Comparison of ENCODE assay signal across 14 cellular contexts in the genomic region with DNA sequence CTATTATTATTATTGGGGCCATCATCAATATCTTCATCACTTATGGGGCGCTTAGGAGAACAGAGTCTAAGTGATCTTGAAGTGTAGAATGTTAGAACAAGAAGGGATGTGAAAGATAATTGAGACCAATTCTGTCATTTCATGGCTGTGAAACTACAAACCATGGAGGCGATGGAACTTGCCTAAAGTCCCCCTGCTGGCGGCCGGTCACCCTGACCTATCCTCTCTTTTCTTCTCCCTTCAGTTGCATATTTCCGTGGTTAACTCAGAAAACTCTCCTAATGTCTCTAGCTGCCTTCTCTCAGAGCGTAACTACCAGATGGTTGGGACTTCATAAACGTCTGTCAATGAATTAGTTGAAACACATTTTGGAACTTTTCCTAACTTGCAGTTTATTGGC. TPM values are rescaled to one million over a fixed set of nuclear protein-coding genes. Genes with fewer than 3 reads are reported as not detected.
DNase-seq lines count a peak whose midpoint lies in the region; ATAC-seq and TF ChIP-seq lines count a peak whose summit lies in the region.
"Had no signal": no experiment of that assay in that cellular context is flagged by ENCODE, and none has a peak within 500 bp of the region (broad histone marks: within the 10 kb centered on the region; RNA-seq: fewer than 3 reads in every experiment).

No MANE protein-coding gene starts in this region.

- no TSS peak for BruUV-seq in PC-3 (replicated peaks; lab: Mats Ljungman, UMichigan)

- H4K20me1 ChIP-seq in GM23248 (ENCODE audit: insufficient read depth) (no peaks in the 10 kb centered on the region), PC-3 (ENCODE audit: low read length) (no peaks in the 10 kb centered on the region)

- H3K36me3 Mint-ChIP-seq in CD14-positive monocyte = no peaks in the 10 kb centered on the region
- H3K36me3 Mint-ChIP-seq: mesothelial cell of epicardium had no signal

- H3K27ac Mint-ChIP-seq in CD14-positive monocyte = no peak overlapping the region
- H3K27ac Mint-ChIP-seq: mesothelial cell of epicardium had no signal

- TF ChIP-seq CTCF in BE2C (IDR thresholded peaks at IDR 0.05; ENCODE audit: low read depth, low read length) = peak; percentile 9; the same call in 1 of the 2 replicates
- TF ChIP-seq CTCF in PC-3 (conservative IDR thresholded peaks at IDR 0.05; ENCODE audit: low read depth, low read length) = peak; percentile 51
- peak; percentile 33 for TF ChIP-seq CTCF in fibroblast of villous mesenchyme (IDR thresholded peaks at IDR 0.05; ENCODE audit: insufficient read depth, low read depth, low read length)
- TF ChIP-seq CTCF in CD14-positive monocyte (IDR thresholded peaks at IDR 0.05) = no peak

- H3K9ac ChIP-seq in GM23248 (no peak overlapping the region), PC-3 (ENCODE audit: low read length) (no peak overlapping the region)

- H3K4me3 ChIP-seq in BE2C (ENCODE audit: low read depth, low read length) (no peak overlapping the region), GM23248 (no peak overlapping the region), PC-3 (ENCODE audit: low read length) (no peak overlapping the region), fibroblast of villous mesenchyme (ENCODE audit: low read depth, low read length) (no peak overlapping the region)
- H3K4me3 ChIP-seq: transverse colon had no signal

- no peaks in the 10 kb centered on the region for H3K27me3 ChIP-seq in BE2C
- no peaks in the 10 kb centered on the region for H3K27me3 ChIP-seq in GM23248 (replicated peaks; ENCODE audit: insufficient read depth)
- H3K27me3 ChIP-seq in PC-3 (ENCODE audit: low read length) = no peaks in the 10 kb centered on the region
- H3K27me3 ChIP-seq: transverse colon had no signal

- H3K4me2 ChIP-seq in GM23248 (ENCODE audit: unreplicated experiment) (no peak overlapping the region), PC-3 (ENCODE audit: low read length) (no peak overlapping the region)

- H3K9me3 ChIP-seq in BE2C (no peaks in the 10 kb centered on the region), GM23248 (ENCODE audit: low read depth) (no peaks in the 10 kb centered on the region), PC-3 (ENCODE audit: low read length) (no peaks in the 10 kb centered on the region)
- H3K9me3 ChIP-seq: transverse colon had no signal

- in situ Hi-C loops in GM23248 (cut with MboI) = no loop called here

- H3K36me3 ChIP-seq in BE2C (no peaks in the 10 kb centered on the region), GM23248 (ENCODE audit: low read depth) (no peaks in the 10 kb centered on the region), PC-3 (ENCODE audit: low read depth, low read length) (no peaks in the 10 kb centered on the region)
- H3K36me3 ChIP-seq: transverse colon had no signal

- 15 to 18% methylated on average over 7 of the region's 7 CpGs for WGBS in GM23248 (ENCODE audit: low coverage in 1 of 2, low lambda C conversion rate in 2 of 2, missing lambda C conversion rate in 2 of 2), 2 experiments

- peaks cover 0 to 5% (median 4%) of the 10 kb centered on the region in 3 donors for H3K27me3 Mint-ChIP-seq in CD14-positive monocyte (ENCODE audit: low read depth in 3 of 3)

- no peaks in the 10 kb centered on the region for H3K4me1 Mint-ChIP-seq in CD14-positive monocyte
- H3K4me1 Mint-ChIP-seq: mesothelial cell of epicardium had no signal

- no peaks in the 10 kb centered on the region for H3K4me1 ChIP-seq in BE2C
- H3K4me1 ChIP-seq in GM23248 (ENCODE audit: insufficient read depth) = no peaks in the 10 kb centered on the region
- H3K4me1 ChIP-seq in PC-3 (ENCODE audit: insufficient read depth, low read length) = no peaks in the 10 kb centered on the region
- H3K4me1 ChIP-seq: transverse colon had no signal

- H3K79me2 ChIP-seq in GM23248 (ENCODE audit: insufficient read depth) (no peaks in the 10 kb centered on the region), PC-3 (ENCODE audit: low read length) (no peaks in the 10 kb centered on the region)

- peaks cover 0 to 2% (median 0%) of the 10 kb centered on the region in 7 donors for H3K9me3 Mint-ChIP-seq in CD14-positive monocyte

- DNase-seq in BE2C (peak; percentile 4), GM23248 (peak; percentile 40), PC-3 (peak; percentile 35), fibroblast of villous mesenchyme (ENCODE audit: low read depth) (peak; percentile 7), CD14-positive monocyte (ENCODE audit: low spot score) (no peak)
- DNase-seq: activated CD4-positive, alpha-beta T cell treated with anti-CD3 and anti-CD28 coated beads for 1 hour; activated naive CD4-positive, alpha-beta T cell; H7; NCI-H2081; transverse colon had no signal

- ATAC-seq in PC-3 = peak; percentile 55
- no peak for ATAC-seq in GM21381 (IDR thresholded peaks at IDR 0.05; ENCODE audit: unreplicated experiment)
- ATAC-seq in HG02678 (IDR thresholded peaks at IDR 0.05; ENCODE audit: unreplicated experiment) = no peak
- ATAC-seq in GM21786 (IDR thresholded peaks at IDR 0.05; ENCODE audit: unreplicated experiment) = no peak

- H3K27ac ChIP-seq in GM23248 (no peak overlapping the region), PC-3 (ENCODE audit: low read length) (no peak overlapping the region)
- H3K27ac ChIP-seq: transverse colon had no signal

- POLR2A ChIA-PET in PC-3 (lab: Charles Lee; ENCODE audit: unreplicated experiment) = no interaction called here

- intact Hi-C loops in PC-3 (cut with micrococcal nuclease) = no loop called here
- intact Hi-C loops in CD14-positive monocyte (cut with micrococcal nuclease) = no loop called here

- no peaks in the 10 kb centered on the region for H3K9me2 ChIP-seq in GM23248 (ENCODE audit: insufficient read depth)
- H3K9me2 ChIP-seq in PC-3 (replicated peaks; ENCODE audit: low read length) = no peaks in the 10 kb centered on the region

- H2AFZ ChIP-seq in GM23248 = no peak overlapping the region
- no peak overlapping the region for H2AFZ ChIP-seq in PC-3 (ENCODE audit: low read length)

- no peaks in the 10 kb centered on the region for H3F3A ChIP-seq in GM23248 (ENCODE audit: insufficient read depth)
- no peaks in the 10 kb centered on the region for H3F3A ChIP-seq in PC-3 (ENCODE audit: low read length, unreplicated experiment)

- no peak overlapping the region for H3K4me3 Mint-ChIP-seq in CD14-positive monocyte
- H3K4me3 Mint-ChIP-seq: mesothelial cell of epicardium had no signal

- CTCF ChIA-PET in PC-3 (lab: Charles Lee) = no interaction called here

RNA-seq across cellular contexts. Expression of gene OR4B1, which starts 6.6 kb away (rescaled TPM):
- not detected for polyA plus RNA-seq in BE2C (2012; ENCODE audit: insufficient read depth, insufficient read length, low read depth)
- not detected in 2 replicates for total RNA-seq in GM23248 (2014; rRNA removed; shearing (Covaris generic))
- polyA plus RNA-seq in GM23248 (2016; fragmentation: Nextera tagmentation; extraction: Ambion mirVana) (not detected in 2 replicates), CD14-positive monocyte (not detected)
- total RNA-seq in PC-3 (2014; rRNA removed) (not detected in 2 replicates), fibroblast of villous mesenchyme (not detected in 2 replicates)
- total RNA-seq: H7, mesothelial cell of epicardium, transverse colon had no signal

RNA-seq across cellular contexts. Expression of gene OR4X2, which starts 34.9 kb away (rescaled TPM):
- not detected for polyA plus RNA-seq in BE2C (2012; ENCODE audit: insufficient read depth, insufficient read length, low read depth)
- total RNA-seq in GM23248 (2014; rRNA removed; shearing (Covaris generic)) = not detected in 2 replicates
- polyA plus RNA-seq in GM23248 (2016; fragmentation: Nextera tagmentation; extraction: Ambion mirVana) (not detected in 2 replicates), CD14-positive monocyte (not detected)
- total RNA-seq in PC-3 (2014; rRNA removed) (not detected in 2 replicates), fibroblast of villous mesenchyme (not detected in 2 replicates)
- total RNA-seq: H7, mesothelial cell of epicardium, transverse colon had no signal

RNA-seq across cellular contexts. Expression of gene OR4X1, which starts 53.6 kb away (rescaled TPM):
- polyA plus RNA-seq in BE2C (2012; ENCODE audit: insufficient read depth, insufficient read length, low read depth) = not detected
- not detected in 2 replicates for total RNA-seq in GM23248 (2014; rRNA removed; shearing (Covaris generic))
- polyA plus RNA-seq in GM23248 (2016; fragmentation: Nextera tagmentation; extraction: Ambion mirVana) = not detected in 2 replicates
- total RNA-seq in PC-3 (2014; rRNA removed) = not detected in 2 replicates
- total RNA-seq in fibroblast of villous mesenchyme = not detected in 2 replicates
- polyA plus RNA-seq in CD14-positive monocyte = not detected
- total RNA-seq: H7, mesothelial cell of epicardium, transverse colon had no signal
